Comparison of ENCODE assay signal across 10 cellular contexts in the genomic region with DNA sequence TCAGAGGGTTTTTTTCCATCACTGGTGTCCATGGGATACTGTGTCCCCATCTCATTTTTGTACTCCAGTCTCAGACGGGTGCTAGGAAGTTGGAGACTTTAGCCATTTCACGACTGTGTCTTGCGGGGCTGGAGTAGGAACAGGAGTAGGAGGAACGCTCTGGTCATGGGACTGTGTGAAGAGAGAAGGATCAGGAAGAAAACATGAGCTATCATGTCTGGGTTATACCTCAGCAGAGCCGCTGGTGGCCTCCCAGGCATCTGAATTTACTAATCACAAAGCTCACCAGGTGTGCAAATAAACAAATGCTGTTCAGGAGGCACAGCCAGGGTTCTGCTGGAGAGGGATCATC.
DNase-seq lines count a peak whose midpoint lies in the region; ATAC-seq, FAIRE-seq and TF ChIP-seq lines count a peak whose summit lies in the region.
"Had no signal": no experiment of that assay in that cellular context is flagged by ENCODE, and none has a peak within 500 bp of the region (broad histone marks: within the 10 kb centered on the region; RNA-seq: fewer than 3 reads in every experiment).

No MANE protein-coding gene starts in this region.

- H3K4me1 ChIP-seq in HEK293 (ENCODE audit: control insufficient read depth, insufficient read depth, low read length) (peaks cover 15% of the 10 kb centered on the region), Peyer's patch (peaks cover 10 to 53% (median 24%) of the 10 kb centered on the region in 4 donors), foreskin keratinocyte (peaks cover 23% of the 10 kb centered on the region), suprapubic skin (peaks cover 77% of the 10 kb centered on the region)

- no peak for FAIRE-seq in HTR-8/SVneo (lab: Jason Lieb, UNC)

- H3K9me3 ChIP-seq in HEK293 (ENCODE audit: control insufficient read depth, insufficient read depth, low read depth, low read length) (no peaks in the 10 kb centered on the region), Peyer's patch (no peaks in the 10 kb centered on the region), suprapubic skin (no peaks in the 10 kb centered on the region)
- H3K9me3 ChIP-seq: neutrophil had no signal

- 27% methylated on average over 5 of the region's 5 CpGs for WGBS in suprapubic skin

- TF ChIP-seq POLR2A in Peyer's patch (IDR thresholded peaks at IDR 0.05) (no peak), suprapubic skin (IDR thresholded peaks at IDR 0.05) (no peak)

- TF ChIP-seq EP300 in suprapubic skin (IDR thresholded peaks at IDR 0.05) = no peak

- DNase-seq in Peyer's patch = no peak
- DNase-seq in foreskin keratinocyte = peak in 1 of 2 donors; percentile 37
- DNase-seq in suprapubic skin (ENCODE audit: low spot score in 2 of 2) = no peak
- DNase-seq in HEK293T (ENCODE audit: extremely low spot score) = no peak
- no peak for DNase-seq in HTR-8/SVneo (ENCODE audit: insufficient read length, low spot score)
- DNase-seq in nucleus accumbens (lab: John Stamatoyannopoulos, UW) = no peak
- DNase-seq: activated effector memory CD4-positive, alpha-beta T cell treated with Interleukin-2 at 50 U/mL for 16 hours; stimulated activated CD8-positive, alpha-beta memory T cell treated with anti-CD3 and anti-CD28 coated beads, Interleukin-4, amount 100 ng/mL, for 48 hours had no signal

- CTCF ChIA-PET in HEK293 (lab: Yijun Ruan, JAX) = interaction anchor here (0.5 to 1.2 kb wide), 7 partner anchors 8 to 278 kb away, joined by 3 to 7 read pairs (median 3); no protein-coding TSS in a partner anchor
- CTCF ChIA-PET in HEK293T (lab: Yijun Ruan, JAX) = interaction anchor here (0.5 to 1.5 kb wide), 3 partner anchors 35 to 663 kb away, joined by 3 read pairs; no protein-coding TSS in a partner anchor

- TF ChIP-seq CTCF in HEK293 (tag by site-specific recombination; IDR thresholded peaks at IDR 0.05) = no peak
- TF ChIP-seq CTCF in Peyer's patch (IDR thresholded peaks at IDR 0.05) = no peak
- TF ChIP-seq CTCF in foreskin keratinocyte (conservative IDR thresholded peaks at IDR 0.05) = no peak
- no peak for TF ChIP-seq CTCF in suprapubic skin (IDR thresholded peaks at IDR 0.05)

- H3K4me3 ChIP-seq in HEK293 (ENCODE audit: low read depth, low read length) (no peak overlapping the region), Peyer's patch (no peak overlapping the region), suprapubic skin (no peak overlapping the region)

- H3K27ac ChIP-seq in HEK293 (ENCODE audit: extremely low read depth, low read depth, low read length) = no peak overlapping the region; the same call in 1 of the 2 replicates
- H3K27ac ChIP-seq in Peyer's patch = peak overlapping the region; percentile 5 to 72 (median 28)
- peak overlapping the region; percentile 39 for H3K27ac ChIP-seq in foreskin keratinocyte
- H3K27ac ChIP-seq in suprapubic skin = peak overlapping the region; percentile 88
- H3K27ac ChIP-seq: neutrophil had no signal

- peak; percentile 43 for ATAC-seq in foreskin keratinocyte

- H3K36me3 ChIP-seq in HEK293 (ENCODE audit: control insufficient read depth in 2 of 2, insufficient read depth in 1 of 2, low read length in 2 of 2) (no peaks in the 10 kb centered on the region), Peyer's patch (no peaks in the 10 kb centered on the region), suprapubic skin (no peaks in the 10 kb centered on the region)
- H3K36me3 ChIP-seq: neutrophil had no signal

- POLR2A ChIA-PET in HEK293 (lab: Yijun Ruan, JAX) = no interaction called here
- POLR2A ChIA-PET in HEK293T (lab: Yijun Ruan, JAX) = no interaction called here

- H3K27me3 ChIP-seq in Peyer's patch = no peaks in the 10 kb centered on the region
- H3K27me3 ChIP-seq in foreskin keratinocyte = no peaks in the 10 kb centered on the region
- no peaks in the 10 kb centered on the region for H3K27me3 ChIP-seq in suprapubic skin
- H3K27me3 ChIP-seq: neutrophil had no signal

TF ChIP-seq in HEK293, 187 proteins besides CTCF, POLR2A, EP300 and RAD21:
- peak; percentile 77 for TF ChIP-seq ZBTB20 (tag by site-specific recombination; IDR thresholded peaks at IDR 0.05)
- TF ChIP-seq, protein P1, sequence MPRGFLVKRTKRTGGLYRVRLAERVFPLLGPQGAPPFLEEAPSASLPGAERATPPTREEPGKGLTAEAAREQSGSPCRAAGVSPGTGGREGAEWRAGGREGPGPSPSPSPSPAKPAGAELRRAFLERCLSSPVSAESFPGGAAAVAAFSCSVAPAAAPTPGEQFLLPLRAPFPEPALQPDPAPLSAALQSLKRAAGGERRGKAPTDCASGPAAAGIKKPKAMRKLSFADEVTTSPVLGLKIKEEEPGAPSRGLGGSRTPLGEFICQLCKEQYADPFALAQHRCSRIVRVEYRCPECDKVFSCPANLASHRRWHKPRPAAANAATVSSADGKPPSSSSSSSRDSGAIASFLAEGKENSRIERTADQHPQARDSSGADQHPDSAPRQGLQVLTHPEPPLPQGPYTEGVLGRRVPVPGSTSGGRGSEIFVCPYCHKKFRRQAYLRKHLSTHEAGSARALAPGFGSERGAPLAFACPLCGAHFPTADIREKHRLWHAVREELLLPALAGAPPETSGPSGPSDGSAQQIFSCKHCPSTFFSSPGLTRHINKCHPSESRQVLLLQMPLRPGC (tag by site-specific recombination; IDR thresholded peaks at IDR 0.05) = no peak

TF ChIP-seq in HEK293T, 16 proteins besides CTCF, POLR2A, EP300 and RAD21:
- TF ChIP-seq LEF1 (IDR thresholded peaks at IDR 0.05; ENCODE audit: borderline replicate concordance) = no peak
- TF ChIP-seq HDGF (IDR thresholded peaks at IDR 0.05; ENCODE audit: borderline replicate concordance) = no peak
- TF ChIP-seq FOXM1 (IDR thresholded peaks at IDR 0.05; ENCODE audit: borderline replicate concordance) = no peak
- no peak for TF ChIP-seq SUZ12 (IDR thresholded peaks at IDR 0.05)
- TF ChIP-seq, protein P2, sequence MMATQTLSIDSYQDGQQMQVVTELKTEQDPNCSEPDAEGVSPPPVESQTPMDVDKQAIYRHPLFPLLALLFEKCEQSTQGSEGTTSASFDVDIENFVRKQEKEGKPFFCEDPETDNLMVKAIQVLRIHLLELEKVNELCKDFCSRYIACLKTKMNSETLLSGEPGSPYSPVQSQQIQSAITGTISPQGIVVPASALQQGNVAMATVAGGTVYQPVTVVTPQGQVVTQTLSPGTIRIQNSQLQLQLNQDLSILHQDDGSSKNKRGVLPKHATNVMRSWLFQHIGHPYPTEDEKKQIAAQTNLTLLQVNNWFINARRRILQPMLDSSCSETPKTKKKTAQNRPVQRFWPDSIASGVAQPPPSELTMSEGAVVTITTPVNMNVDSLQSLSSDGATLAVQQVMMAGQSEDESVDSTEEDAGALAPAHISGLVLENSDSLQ (IDR thresholded peaks at IDR 0.05) = no peak
- TF ChIP-seq L3MBTL2 (conservative IDR thresholded peaks at IDR 0.05) = no peak
- TF ChIP-seq NFRKB (IDR thresholded peaks at IDR 0.05) = no peak
- TF ChIP-seq TARDBP (IDR thresholded peaks at IDR 0.05) = no peak
- TF ChIP-seq ZNF384 (IDR thresholded peaks at IDR 0.05) = no peak
- TF ChIP-seq ARNT (IDR thresholded peaks at IDR 0.05) = no peak
- no peak for TF ChIP-seq ELF4 (IDR thresholded peaks at IDR 0.05)
- no peak for TF ChIP-seq FOXK2 (IDR thresholded peaks at IDR 0.05)
- TF ChIP-seq BHLHE40 (IDR thresholded peaks at IDR 0.05; ENCODE audit: borderline replicate concordance) = no peak
- no peak for TF ChIP-seq FOXA1 (IDR thresholded peaks at IDR 0.05)
- TF ChIP-seq SP1 (IDR thresholded peaks at IDR 0.05) = no peak
- no peak for TF ChIP-seq CTBP1 (IDR thresholded peaks at IDR 0.05; ENCODE audit: borderline replicate concordance)
